ENCODE assay signal across 8 cellular contexts in genomic region chr11:66976048-66976467, GRCh38. TPM values are rescaled to one million over a fixed set of nuclear protein-coding genes. Genes with fewer than 3 reads are reported as not detected.
DNase-seq lines count a peak whose midpoint lies in the region; ATAC-seq and TF ChIP-seq lines count a peak whose summit lies in the region.

No MANE protein-coding gene starts in this region.

- peaks cover 12% of the 10 kb centered on the region for H3K4me1 ChIP-seq in Panc1 (ENCODE audit: control insufficient read depth, insufficient read depth, low read length)

- no TSS peak for BruUV-seq in Panc1 (replicated peaks; lab: Mats Ljungman, UMichigan)

- ATAC-seq in Panc1 = peak; percentile 13; the same call in 1 of the 2 replicates
- no peak for ATAC-seq in HG03521 (IDR thresholded peaks at IDR 0.05; ENCODE audit: unreplicated experiment)
- ATAC-seq in GM21390 (IDR thresholded peaks at IDR 0.05; ENCODE audit: unreplicated experiment) = no peak

- CTCF ChIA-PET in Panc1 (lab: Charles Lee) = interaction anchor here (0.5 to 1.6 kb wide), 7 partner anchors 11 to 340 kb away, joined by 3 to 7 read pairs (median 4); no protein-coding TSS in a partner anchor

- no peaks in the 10 kb centered on the region for H3K27me3 ChIP-seq in Panc1 (ENCODE audit: control insufficient read depth, insufficient read depth, low read length)

- TF ChIP-seq CTCF in Panc1 (IDR thresholded peaks at IDR 0.05) (no peak; the same call in 1 of the 2 replicates), fibroblast of mammary gland (conservative IDR thresholded peaks at IDR 0.05; ENCODE audit: control insufficient read depth, insufficient read depth, low read depth, low read length) (peak; percentile 77)

- no peaks in the 10 kb centered on the region for H3K36me3 ChIP-seq in Panc1 (ENCODE audit: control insufficient read depth, insufficient read depth, low read length)

- DNase-seq in SHP77 (lab: John Stamatoyannopoulos, UW) (peak; percentile 26 to 57), SHP77 treated with DMSO at 0.1 percent for 48 hours (lab: John Stamatoyannopoulos, UW) (no peak), Panc1 (ENCODE audit: low read depth, low spot score) (no peak), fibroblast of mammary gland (ENCODE audit: low read depth) (no peak), amniotic stem cell (lab: John Stamatoyannopoulos, UW) (no peak)
- DNase-seq in stimulated activated CD4-positive, alpha-beta T cell treated with anti-CD3 and anti-CD28 coated beads, Interleukin-4, amount 100 ng/mL, for 4 hours = peak; percentile 11 to 27

- H3K9me3 ChIP-seq in Panc1 (ENCODE audit: control insufficient read depth, insufficient read depth, low read depth, low read length) = no peaks in the 10 kb centered on the region; the same call in 1 of the 2 replicates

- in situ Hi-C loops in Panc1 (cut with HindIII; ENCODE audit: low pct_unique_long_range_greater_than_20kb, low sequenced_read_pairs) = no loop called here

- H3K27ac ChIP-seq in Panc1 (ENCODE audit: low read length) = no peak overlapping the region

- POLR2A ChIA-PET in Panc1 (lab: Charles Lee) = no interaction called here

- H3K4me3 ChIP-seq in Panc1 (ENCODE audit: low read depth in 2 of 2, low read length in 2 of 2) = no peak overlapping the region
- no peak overlapping the region for H3K4me3 ChIP-seq in fibroblast of mammary gland (ENCODE audit: control insufficient read depth, low read depth, low read length)

- intact Hi-C loops in Panc1 (cut with micrococcal nuclease; ENCODE audit: unreplicated experiment) = no loop called here

RNA-seq across cellular contexts. Expression of gene C11orf86, which starts 1.0 kb away (rescaled TPM):
- total RNA-seq in Panc1 (2021; ENCODE audit: unreplicated experiment) = 0.28 TPM
- 0.24 TPM for polyA plus RNA-seq in Panc1 (2012; ENCODE audit: insufficient read length)

RNA-seq across cellular contexts. Expression of gene PC, which starts 17.9 kb away (rescaled TPM):
- total RNA-seq in Panc1 (2021; ENCODE audit: unreplicated experiment) = 12.8 TPM
- polyA plus RNA-seq in Panc1 (2012; ENCODE audit: insufficient read length) = 13.6 TPM

RNA-seq across cellular contexts. Expression of gene SYT12, which starts 46.9 kb away (rescaled TPM):
- 0.62 TPM for total RNA-seq in Panc1 (2021; ENCODE audit: unreplicated experiment)
- polyA plus RNA-seq in Panc1 (2012; ENCODE audit: insufficient read length) = 0.64 TPM

Comparison
In these comparisons a context has a peak if more than half of its experiments do, and no peak if none do; other contexts are left out.
1. DNase-seq: peak in SHP77 (2 of 2) and stimulated activated CD4-positive, alpha-beta T cell treated with anti-CD3 and anti-CD28 coated beads, Interleukin-4, amount 100 ng/mL, for 4 hours (2 of 2); none in SHP77 treated with DMSO at 0.1 percent for 48 hours (single experiment), Panc1 (single experiment), fibroblast of mammary gland (single experiment) and amniotic stem cell (single experiment).